ENCODE assay signal across 8 cellular contexts in genomic region chr2:111838992-111839391, GRCh38. TPM values are rescaled to one million over a fixed set of nuclear protein-coding genes. Genes with fewer than 3 reads are reported as not detected.
DNase-seq lines count a peak whose midpoint lies in the region; ATAC-seq, FAIRE-seq and TF ChIP-seq lines count a peak whose summit lies in the region.
"Not testable (repeated sequence)": the region's sequence is repeated elsewhere in the genome, so short reads cannot be mapped to it uniquely, and the experiment has no call there.
"Had no signal": no experiment of that assay in that cellular context is flagged by ENCODE, and none has a peak within 500 bp of the region (broad histone marks: within the 10 kb centered on the region; RNA-seq: fewer than 3 reads in every experiment).

No MANE protein-coding gene starts in this region.

- not testable (repeated sequence) for H3K4me3 ChIP-seq in Caco-2 (ENCODE audit: low read depth, low read length); HepG2 (replicated peaks in 1 of 3; ENCODE audit: insufficient read depth in 1 of 3, low read depth in 2 of 3, low read length in 3 of 3); neural progenitor cell

- H3K9me3 ChIP-seq in Caco-2; HepG2 (ENCODE audit: low read length); neural progenitor cell (ENCODE audit: low read depth): not testable (repeated sequence)

- H3K27ac Mint-ChIP-seq in Caco-2 (ENCODE audit: unreplicated experiment); neural progenitor cell: not testable (repeated sequence)
- peak overlapping the region; percentile 25 for H3K27ac Mint-ChIP-seq in activated T-cell treated with anti-CD3 and anti-CD28 coated beads, Interleukin-2, amount 50 U/mL, for 72 hours
- peak overlapping the region; percentile 69 for H3K27ac Mint-ChIP-seq in central memory CD8-positive, alpha-beta T cell (ENCODE audit: low read depth)
- H3K27ac Mint-ChIP-seq in stimulated activated naive CD8-positive, alpha-beta T cell treated with anti-CD3 and anti-CD28 coated beads, Interleukin-15, amount 100 ng/mL, for 72 hours: peak overlapping the region; percentile 17 to 54

- TF ChIP-seq RAD21 in HepG2 (CRISPR knock-in tag; IDR thresholded peaks at IDR 0.05): not testable (repeated sequence)

- TF ChIP-seq CTCF in Caco-2 (IDR thresholded peaks at IDR 0.05; ENCODE audit: insufficient read depth in 1 of 2, low read depth in 1 of 2, low read length in 1 of 2, severe bottlenecking in 1 of 2, unreplicated experiment in 1 of 2); VCaP (conservative IDR thresholded peaks at IDR 0.05); HepG2 (CRISPR knock-in tag; IDR thresholded peaks at IDR 0.05); neural progenitor cell (IDR thresholded peaks at IDR 0.05): not testable (repeated sequence)

- not testable (repeated sequence) for ATAC-seq in activated T-cell treated with anti-CD3 and anti-CD28 coated beads, Interleukin-2, amount 50 U/mL, for 72 hours (replicated peaks in 1 of 2); central memory CD8-positive, alpha-beta T cell (replicated peaks; ENCODE audit: extremely low read depth, poor library complexity, severe bottlenecking); stimulated activated naive CD8-positive, alpha-beta T cell treated with anti-CD3 and anti-CD28 coated beads, Interleukin-15, amount 100 ng/mL, for 72 hours
- peak; percentile 99 for ATAC-seq in HepG2

- H3K4me1 ChIP-seq in Caco-2, neural progenitor cell: not testable (repeated sequence)
- H3K4me1 ChIP-seq in HepG2 (ENCODE audit: insufficient read depth, low read length): peaks cover 35% of the 10 kb centered on the region

- in situ Hi-C loops in HepG2 (cut with HindIII; ENCODE audit: extremely low pct_ligation_motif_present, low pct_unique_long_range_greater_than_20kb): not testable (repeated sequence)

- not testable (repeated sequence) for H3K79me2 ChIP-seq in HepG2 (ENCODE audit: insufficient read depth, low read length); neural progenitor cell (ENCODE audit: low read depth)

- BruUV-seq in Caco-2 (replicated peaks; lab: Mats Ljungman, UMichigan); HepG2 (replicated peaks; lab: Mats Ljungman, UMichigan): not testable (repeated sequence)

- H3K36me3 Mint-ChIP-seq in Caco-2 (ENCODE audit: insufficient read depth, unreplicated experiment) (peaks cover 49% of the 10 kb centered on the region), neural progenitor cell (peaks cover 14% of the 10 kb centered on the region)
- H3K36me3 Mint-ChIP-seq in activated T-cell treated with anti-CD3 and anti-CD28 coated beads, Interleukin-2, amount 50 U/mL, for 72 hours (ENCODE audit: insufficient read depth in 2 of 2): peaks cover 4 to 23% of the 10 kb centered on the region in 2 donors
- H3K36me3 Mint-ChIP-seq in central memory CD8-positive, alpha-beta T cell (ENCODE audit: insufficient read depth): peaks cover 37% of the 10 kb centered on the region

- not testable (repeated sequence) for H3K27me3 Mint-ChIP-seq in Caco-2 (ENCODE audit: insufficient read depth, unreplicated experiment); activated T-cell treated with anti-CD3 and anti-CD28 coated beads, Interleukin-2, amount 50 U/mL, for 72 hours (ENCODE audit: low read depth); central memory CD8-positive, alpha-beta T cell; neural progenitor cell (ENCODE audit: insufficient read depth, low read depth); stimulated activated naive CD8-positive, alpha-beta T cell treated with anti-CD3 and anti-CD28 coated beads, Interleukin-15, amount 100 ng/mL, for 72 hours

- not testable (repeated sequence) for H2AFZ ChIP-seq in HepG2 (ENCODE audit: low read length); neural progenitor cell (replicated peaks)

- not testable (repeated sequence) for H3F3A ChIP-seq in neural progenitor cell (ENCODE audit: low read depth)

- CTCF ChIA-PET in Caco-2 (lab: Charles Lee); HepG2 (lab: Yijun Ruan, JAX; ENCODE audit: low intra/inter-chr PET ratio, low total read pairs): not testable (repeated sequence)

- not testable (repeated sequence) for H3K4me3 Mint-ChIP-seq in Caco-2 (ENCODE audit: unreplicated experiment); activated T-cell treated with anti-CD3 and anti-CD28 coated beads, Interleukin-2, amount 50 U/mL, for 72 hours; central memory CD8-positive, alpha-beta T cell; neural progenitor cell; stimulated activated naive CD8-positive, alpha-beta T cell treated with anti-CD3 and anti-CD28 coated beads, Interleukin-15, amount 100 ng/mL, for 72 hours

- DNase-seq in Caco-2: peak; percentile 60 to 69
- not testable (repeated sequence) for DNase-seq in activated T-cell treated with anti-CD3 and anti-CD28 coated beads, Interleukin-2, amount 50 U/mL, for 72 hours; central memory CD8-positive, alpha-beta T cell (ENCODE audit: low spot score in 2 of 2); stimulated activated naive CD8-positive, alpha-beta T cell treated with anti-CD3 and anti-CD28 coated beads, Interleukin-15, amount 100 ng/mL, for 72 hours
- peak; percentile 91 for DNase-seq in HepG2 (ENCODE audit: low spot score)
- peak; percentile 1 for DNase-seq in neural progenitor cell (ENCODE audit: low spot score)

- H3K9ac ChIP-seq in HepG2 (ENCODE audit: insufficient read depth, low read depth, low read length); neural progenitor cell: not testable (repeated sequence)

- H3K27ac ChIP-seq in VCaP (peak overlapping the region; percentile 69), HepG2 (ENCODE audit: extremely low read length, insufficient read depth, low read length) (peak overlapping the region; percentile 46)
- not testable (repeated sequence) for H3K27ac ChIP-seq in neural progenitor cell

- FAIRE-seq in HepG2 (lab: Jason Lieb, UNC): not testable (repeated sequence)

- H3K4me1 Mint-ChIP-seq in Caco-2 (ENCODE audit: low read depth, unreplicated experiment); neural progenitor cell: not testable (repeated sequence)
- H3K4me1 Mint-ChIP-seq in activated T-cell treated with anti-CD3 and anti-CD28 coated beads, Interleukin-2, amount 50 U/mL, for 72 hours (ENCODE audit: low read depth): peaks cover 15% of the 10 kb centered on the region
- peaks cover 13% of the 10 kb centered on the region for H3K4me1 Mint-ChIP-seq in central memory CD8-positive, alpha-beta T cell
- peaks cover 15% of the 10 kb centered on the region for H3K4me1 Mint-ChIP-seq in stimulated activated naive CD8-positive, alpha-beta T cell treated with anti-CD3 and anti-CD28 coated beads, Interleukin-15, amount 100 ng/mL, for 72 hours

- peak overlapping the region; percentile 23; the same call in 1 of the 2 replicates for H3K4me2 ChIP-seq in HepG2 (ENCODE audit: low read depth, low read length)
- H3K4me2 ChIP-seq in neural progenitor cell: not testable (repeated sequence)

- TF ChIP-seq EP300 in HepG2 (IDR thresholded peaks at IDR 0.05; ENCODE audit: low read depth in 2 of 2, low read length in 2 of 2): peak in 1 of 2 experiments; percentile 48; a peak in 1 of 4 replicates
- not testable (repeated sequence) for TF ChIP-seq EP300 in HepG2 (CRISPR knock-in tag; IDR thresholded peaks at IDR 0.05; ENCODE audit: borderline replicate concordance)

- WGBS in HepG2 (ENCODE audit: low lambda C conversion rate): 0% methylated on average over 1 of the region's 1 CpG

- H3K36me3 ChIP-seq in Caco-2 (ENCODE audit: control insufficient read depth, insufficient read depth, low read length); neural progenitor cell: not testable (repeated sequence)
- H3K36me3 ChIP-seq in HepG2 (replicated peaks in 1 of 2; ENCODE audit: control insufficient read depth in 1 of 2, insufficient read depth in 2 of 2, low read length in 2 of 2): peaks cover 6 to 24% of the 10 kb centered on the region in 2 experiments; a peak in 4 of 5 replicates

- not testable (repeated sequence) for H4K20me1 ChIP-seq in HepG2 (ENCODE audit: insufficient read depth, low read length); neural progenitor cell (ENCODE audit: low read depth)

- not testable (repeated sequence) for H3K9me3 Mint-ChIP-seq in Caco-2 (ENCODE audit: unreplicated experiment); activated T-cell treated with anti-CD3 and anti-CD28 coated beads, Interleukin-2, amount 50 U/mL, for 72 hours; central memory CD8-positive, alpha-beta T cell; neural progenitor cell; stimulated activated naive CD8-positive, alpha-beta T cell treated with anti-CD3 and anti-CD28 coated beads, Interleukin-15, amount 100 ng/mL, for 72 hours

- intact Hi-C loops in Caco-2 (cut with micrococcal nuclease; ENCODE audit: unreplicated experiment); HepG2 (cut with micrococcal nuclease; ENCODE audit: unreplicated experiment): not testable (repeated sequence)

- not testable (repeated sequence) for H3K27me3 ChIP-seq in Caco-2 (replicated peaks; ENCODE audit: control insufficient read depth, insufficient read depth, low read length); HepG2 (ENCODE audit: control insufficient read depth in 1 of 2, insufficient read depth in 2 of 2, low read length in 2 of 2); neural progenitor cell

- not testable (repeated sequence) for TF ChIP-seq POLR2A in HepG2 (IDR thresholded peaks at IDR 0.05; ENCODE audit: insufficient read depth in 1 of 2, low read depth in 2 of 2, low read length in 2 of 2)

- POLR2A ChIA-PET in Caco-2 (lab: Charles Lee); HepG2 (lab: Yijun Ruan, JAX): not testable (repeated sequence)

RNA-seq across cellular contexts. Expression of gene ANAPC1, which starts 45.0 kb away (rescaled TPM):
- 97.2 and 110 TPM in 2 replicates for total RNA-seq in Caco-2 (2022)
- total RNA-seq in activated T-cell treated with anti-CD3 and anti-CD28 coated beads, Interleukin-2, amount 50 U/mL, for 72 hours: 10 to 100 TPM; 89.9 to 92.8 TPM
- total RNA-seq in HepG2 (2016; rRNA removed; fragmentation: Illumina TruSeq; extraction: Trizol): 89.7 and 109 TPM in 2 replicates
- 23.1 and 23.4 TPM in 2 replicates for total RNA-seq in HepG2 (2016; cell fraction: cytosol; rRNA removed; fragmentation: Illumina TruSeq; extraction: Trizol; ENCODE audit: low read depth)
- 86.7 and 103 TPM in 2 replicates for total RNA-seq in HepG2 (2016; cell fraction: insoluble cytoplasmic fraction; rRNA removed; fragmentation: Illumina TruSeq; extraction: Trizol)
- 38.6 and 43.3 TPM in 2 replicates for total RNA-seq in HepG2 (2016; cell fraction: membrane; rRNA removed; fragmentation: Illumina TruSeq; extraction: Trizol)
- total RNA-seq in HepG2 (2016; cell fraction: nucleus; rRNA removed; fragmentation: Illumina TruSeq; extraction: Trizol): 120 and 143 TPM in 2 replicates
- 42.9 and 50.0 TPM in 2 replicates for polyA plus RNA-seq in HepG2 (2011; rRNA removed)
- polyA plus RNA-seq in HepG2 (2011; cell fraction: cytosol; rRNA removed): 36.9 and 41.2 TPM in 2 replicates
- 48.7 and 54.2 TPM in 2 replicates for polyA plus RNA-seq in HepG2 (2011; cell fraction: nucleus; rRNA removed)
- 35.3 and 41.2 TPM in 2 replicates for polyA plus RNA-seq in HepG2 (2012)
- polyA plus RNA-seq in HepG2 (2016; cell fraction: cytosol; fragmentation: Illumina TruSeq; extraction: Trizol; ENCODE audit: low read depth): 7.8 and 8.5 TPM in 2 replicates
- 40.8 and 44.3 TPM in 2 replicates for polyA plus RNA-seq in HepG2 (2016; cell fraction: insoluble cytoplasmic fraction; fragmentation: Illumina TruSeq; extraction: Trizol; ENCODE audit: low read depth)
- 10.7 and 11.8 TPM in 2 replicates for polyA plus RNA-seq in HepG2 (2016; cell fraction: membrane; fragmentation: Illumina TruSeq; extraction: Trizol; ENCODE audit: low read depth)
- 53.7 and 58.1 TPM in 2 replicates for polyA plus RNA-seq in HepG2 (2016; cell fraction: nucleus; fragmentation: Illumina TruSeq; extraction: Trizol; ENCODE audit: insufficient read depth, low read depth)
- polyA minus RNA-seq in HepG2 (2011; rRNA and poly(A)+ RNA removed; ENCODE audit: low replicate concordance): 94.0 and 137 TPM in 2 replicates
- 65.4 and 74.5 TPM in 2 replicates for polyA minus RNA-seq in HepG2 (2011; cell fraction: cytosol; rRNA and poly(A)+ RNA removed)
- 223 and 242 TPM in 2 replicates for polyA minus RNA-seq in HepG2 (2011; cell fraction: nucleus; rRNA and poly(A)+ RNA removed)
- 50.9 and 81.7 TPM in 2 replicates for total RNA-seq in neural progenitor cell (ENCODE audit: low replicate concordance)

RNA-seq across cellular contexts. Expression of gene MERTK, which starts 59.4 kb away (rescaled TPM):
- total RNA-seq in Caco-2 (2022) (39.2 and 42.6 TPM in 2 replicates), HepG2 (2016; rRNA removed; fragmentation: Illumina TruSeq; extraction: Trizol) (22.5 and 37.3 TPM in 2 replicates), neural progenitor cell (ENCODE audit: low replicate concordance) (4.6 and 6.1 TPM in 2 replicates)
- total RNA-seq in activated T-cell treated with anti-CD3 and anti-CD28 coated beads, Interleukin-2, amount 50 U/mL, for 72 hours: 1 to 10 TPM; 2.0 to 3.0 TPM
- total RNA-seq in HepG2 (2016; cell fraction: cytosol; rRNA removed; fragmentation: Illumina TruSeq; extraction: Trizol; ENCODE audit: low read depth): 9.7 and 10.2 TPM in 2 replicates
- 20.5 and 38.2 TPM in 2 replicates for total RNA-seq in HepG2 (2016; cell fraction: insoluble cytoplasmic fraction; rRNA removed; fragmentation: Illumina TruSeq; extraction: Trizol)
- total RNA-seq in HepG2 (2016; cell fraction: membrane; rRNA removed; fragmentation: Illumina TruSeq; extraction: Trizol): 9.9 and 11.4 TPM in 2 replicates
- total RNA-seq in HepG2 (2016; cell fraction: nucleus; rRNA removed; fragmentation: Illumina TruSeq; extraction: Trizol): 62.8 and 64.0 TPM in 2 replicates
- polyA plus RNA-seq in HepG2 (2011; rRNA removed): 44.7 and 45.5 TPM in 2 replicates
- polyA plus RNA-seq in HepG2 (2011; cell fraction: cytosol; rRNA removed): 32.3 and 35.9 TPM in 2 replicates
- polyA plus RNA-seq in HepG2 (2011; cell fraction: nucleus; rRNA removed): 74.2 and 85.4 TPM in 2 replicates
- polyA plus RNA-seq in HepG2 (2012): 17.2 and 32.7 TPM in 2 replicates
- 1.2 and 1.5 TPM in 2 replicates for polyA plus RNA-seq in HepG2 (2016; cell fraction: cytosol; fragmentation: Illumina TruSeq; extraction: Trizol; ENCODE audit: low read depth)
- 16.7 and 17.4 TPM in 2 replicates for polyA plus RNA-seq in HepG2 (2016; cell fraction: insoluble cytoplasmic fraction; fragmentation: Illumina TruSeq; extraction: Trizol; ENCODE audit: low read depth)
- polyA plus RNA-seq in HepG2 (2016; cell fraction: membrane; fragmentation: Illumina TruSeq; extraction: Trizol; ENCODE audit: low read depth): 3.4 TPM in 2 replicates
- polyA plus RNA-seq in HepG2 (2016; cell fraction: nucleus; fragmentation: Illumina TruSeq; extraction: Trizol; ENCODE audit: insufficient read depth, low read depth): 67.5 and 78.5 TPM in 2 replicates
- 46.5 TPM in 1 of 2 replicates, not detected in the other for polyA minus RNA-seq in HepG2 (2011; rRNA and poly(A)+ RNA removed; ENCODE audit: low replicate concordance)
- polyA minus RNA-seq in HepG2 (2011; cell fraction: cytosol; rRNA and poly(A)+ RNA removed): 24.0 and 26.2 TPM in 2 replicates
- polyA minus RNA-seq in HepG2 (2011; cell fraction: nucleus; rRNA and poly(A)+ RNA removed): 55.6 and 65.1 TPM in 2 replicates
- total RNA-seq: HFFc6 had no signal
